28 cellular contexts compared by ENCODE assay signal in the genomic region with DNA sequence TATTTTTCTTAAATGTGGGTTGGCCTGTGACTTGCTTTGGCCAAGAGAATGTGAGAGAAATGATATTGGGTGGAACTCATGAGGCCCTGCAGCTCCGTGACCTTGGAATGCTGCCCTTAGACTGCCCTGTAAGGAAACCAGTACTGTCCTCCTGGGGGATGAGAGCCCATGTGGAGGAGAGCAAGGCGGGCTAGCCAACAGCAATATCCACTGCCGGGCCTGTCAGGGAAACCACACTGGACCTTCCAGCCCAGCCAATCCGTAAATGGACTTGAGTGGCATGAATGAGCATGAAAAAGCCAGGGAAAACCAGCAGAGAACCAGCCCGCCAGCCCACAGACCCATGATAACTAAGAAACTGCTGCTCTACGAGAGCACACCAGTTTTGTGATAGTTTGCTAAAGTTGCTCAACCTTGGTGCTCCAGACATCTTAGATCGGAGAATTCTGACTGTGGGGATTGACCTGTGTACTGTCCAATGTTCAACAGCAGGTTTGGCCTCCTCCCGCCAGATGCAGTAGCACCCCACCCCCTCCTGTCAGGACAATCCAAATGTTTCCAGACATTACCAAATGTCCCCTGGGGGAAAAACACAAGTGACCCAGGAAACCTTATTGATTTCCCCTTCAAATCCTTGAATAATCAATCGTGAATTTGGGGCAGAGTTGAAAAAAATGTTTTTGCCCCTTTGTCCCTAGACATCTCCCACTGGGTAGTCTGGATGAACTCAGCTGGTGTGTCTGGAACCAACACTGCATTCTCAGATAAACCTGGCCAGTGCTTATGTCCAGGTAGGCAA. TPM values are rescaled to one million over a fixed set of nuclear protein-coding genes. Genes with fewer than 3 reads are reported as not detected.
DNase-seq lines count a peak whose midpoint lies in the region; ATAC-seq, FAIRE-seq and TF ChIP-seq lines count a peak whose summit lies in the region.
"Had no signal": no experiment of that assay in that cellular context is flagged by ENCODE, and none has a peak within 500 bp of the region (broad histone marks: within the 10 kb centered on the region; RNA-seq: fewer than 3 reads in every experiment).

No MANE protein-coding gene starts in this region.

- peaks cover 19% of the 10 kb centered on the region for H3K4me1 Mint-ChIP-seq in endodermal cell

- H3K27me3 Mint-ChIP-seq in endodermal cell (ENCODE audit: insufficient read depth) = peaks cover 1% of the 10 kb centered on the region

- no peaks in the 10 kb centered on the region for H3K36me3 ChIP-seq in endodermal cell (ENCODE audit: control insufficient read depth, insufficient read depth, low read length)
- H3K36me3 ChIP-seq in right lobe of liver = no peaks in the 10 kb centered on the region
- H3K36me3 ChIP-seq in psoas muscle (ENCODE audit: insufficient read depth in 1 of 2, low read depth in 1 of 2) = peaks cover 0 to 30% of the 10 kb centered on the region in 2 donors
- no peaks in the 10 kb centered on the region for H3K36me3 ChIP-seq in small intestine (ENCODE audit: control insufficient read depth in 2 of 2, insufficient read depth in 2 of 2, low read length in 2 of 2)
- H3K36me3 ChIP-seq in hepatocyte (replicated peaks; ENCODE audit: insufficient read depth, low read depth) = no peaks in the 10 kb centered on the region
- H3K36me3 ChIP-seq: SJSA1 had no signal

- no peaks in the 10 kb centered on the region for H3K36me3 Mint-ChIP-seq in endodermal cell (ENCODE audit: low read depth)
- H3K36me3 Mint-ChIP-seq: CD8-positive, alpha-beta T cell had no signal

- H3K4me2 ChIP-seq in hepatocyte = no peak overlapping the region

- H3K4me3 Mint-ChIP-seq in endodermal cell = no peak overlapping the region
- H3K4me3 Mint-ChIP-seq: CD8-positive, alpha-beta T cell had no signal

- TF ChIP-seq CTCF in endodermal cell (conservative IDR thresholded peaks at IDR 0.05) = no peak
- TF ChIP-seq CTCF in right lobe of liver (IDR thresholded peaks at IDR 0.05) = peak in 1 of 4 donors; percentile 5
- TF ChIP-seq CTCF in psoas muscle (IDR thresholded peaks at IDR 0.05) = no peak
- no peak for TF ChIP-seq CTCF in hepatocyte (IDR thresholded peaks at IDR 0.05; ENCODE audit: poor library complexity)

- no peak for TF ChIP-seq POLR2A in right lobe of liver (IDR thresholded peaks at IDR 0.05)

- no peak overlapping the region for H3K27ac Mint-ChIP-seq in endodermal cell
- H3K27ac Mint-ChIP-seq: CD8-positive, alpha-beta T cell had no signal

- H3K4me1 ChIP-seq in endodermal cell (ENCODE audit: control insufficient read depth, insufficient read depth, low read length) (no peaks in the 10 kb centered on the region), right lobe of liver (peaks cover 0 to 27% (median 13%) of the 10 kb centered on the region in 4 donors), psoas muscle (peaks cover 11% of the 10 kb centered on the region), small intestine (ENCODE audit: control insufficient read depth in 2 of 2, insufficient read depth in 1 of 2, low read depth in 1 of 2, low read length in 1 of 2) (no peaks in the 10 kb centered on the region), hepatocyte (ENCODE audit: insufficient read depth) (peaks cover 3% of the 10 kb centered on the region)
- H3K4me1 ChIP-seq: Caco-2 had no signal

- H3K9me3 ChIP-seq in endodermal cell (ENCODE audit: control insufficient read depth, low read length) (peaks cover 9% of the 10 kb centered on the region), right lobe of liver (no peaks in the 10 kb centered on the region), psoas muscle (no peaks in the 10 kb centered on the region), small intestine (ENCODE audit: control insufficient read depth, low read depth) (no peaks in the 10 kb centered on the region), hepatocyte (ENCODE audit: low read depth) (no peaks in the 10 kb centered on the region)
- H3K9me3 ChIP-seq: Caco-2 had no signal

- no peak overlapping the region for H2AFZ ChIP-seq in hepatocyte

- no peak overlapping the region for H3K4me3 ChIP-seq in endodermal cell (ENCODE audit: low read length)
- no peak overlapping the region for H3K4me3 ChIP-seq in right lobe of liver
- no peak overlapping the region for H3K4me3 ChIP-seq in psoas muscle
- no peak overlapping the region for H3K4me3 ChIP-seq in small intestine (ENCODE audit: low read depth in 1 of 2, low read length in 2 of 2)
- no peak overlapping the region for H3K4me3 ChIP-seq in hepatocyte
- H3K4me3 ChIP-seq: SJSA1 had no signal

- H3K9ac ChIP-seq in endodermal cell (ENCODE audit: extremely low read depth, low read length, poor library complexity, severe bottlenecking) = no peak overlapping the region

- FAIRE-seq in HTR-8/SVneo (lab: Jason Lieb, UNC) (peak; percentile 13), small intestine (lab: Jason Lieb, UNC) (no peak)
- FAIRE-seq: GM12892, GM19239 had no signal

- H3K27ac ChIP-seq in endodermal cell (ENCODE audit: low read depth, low read length) (no peak overlapping the region), right lobe of liver (peak overlapping the region in 2 of 3 donors; percentile 32 to 69), psoas muscle (peak overlapping the region; percentile 65), small intestine (ENCODE audit: low read depth in 1 of 2, low read length in 1 of 2) (no peak overlapping the region), hepatocyte (no peak overlapping the region)
- H3K27ac ChIP-seq: SJSA1 had no signal

- no peaks in the 10 kb centered on the region for H3K27me3 ChIP-seq in endodermal cell (ENCODE audit: control insufficient read depth, insufficient read depth, low read length, poor library complexity, severe bottlenecking)
- no peaks in the 10 kb centered on the region for H3K27me3 ChIP-seq in right lobe of liver
- H3K27me3 ChIP-seq in psoas muscle (ENCODE audit: insufficient read depth in 3 of 3, low read length in 2 of 3) = no peaks in the 10 kb centered on the region
- H3K27me3 ChIP-seq in small intestine (ENCODE audit: control insufficient read depth in 2 of 2, insufficient read depth in 2 of 2, low read length in 2 of 2) = no peaks in the 10 kb centered on the region
- H3K27me3 ChIP-seq in hepatocyte = no peaks in the 10 kb centered on the region
- H3K27me3 ChIP-seq: SJSA1 had no signal

- no peaks in the 10 kb centered on the region for H4K20me1 ChIP-seq in hepatocyte (ENCODE audit: insufficient read depth, poor library complexity, severe bottlenecking)

- 89 to 90% methylated on average over 8 to 9 of the region's 9 CpGs for WGBS in endodermal cell (ENCODE audit: insufficient coverage in 1 of 2, insufficient read length in 1 of 2), 2 experiments
- WGBS in right lobe of liver (ENCODE audit: insufficient coverage, low coverage, low lambda C conversion rate, missing lambda C conversion rate) = 31% methylated on average over 6 of the region's 9 CpGs
- 83 to 92% (median 89%) methylated on average over 9 of the region's 9 CpGs for WGBS in psoas muscle, 3 donors
- 81 to 92% (median 84%) methylated on average over 9 of the region's 9 CpGs for WGBS in small intestine, 3 donors
- WGBS in hepatocyte (ENCODE audit: low lambda C conversion rate, missing lambda C conversion rate) = 91% methylated on average over 9 of the region's 9 CpGs

- DNase-seq in HTR-8/SVneo (ENCODE audit: insufficient read length, low spot score) = no peak
- DNase-seq in endodermal cell = peak; percentile 21
- peak; percentile 60 to 89 (median 79) for DNase-seq in right lobe of liver
- DNase-seq in psoas muscle = no peak
- DNase-seq in small intestine = no peak
- DNase-seq in posterior cingulate gyrus = no peak
- no peak for DNase-seq in hepatocyte (ENCODE audit: low spot score)
- DNase-seq: C1 segment of cervical spinal cord; Caco-2; CD8-positive, alpha-beta T cell; DMS153; DND-41; H7; KG1; MM.1S; NCI-H1048; NCI-H1417; NCI-H1694; NCI-H2029 treated with DMSO at 0.1 percent for 48 hours; NCI-H446 treated with DMSO at 0.1 percent for 48 hours; NCI-H526; NCI-H82; NK-92 treated with Interleukin-12 subunit alpha and Interleukin-12 subunit beta, amount 100 ng/mL, for 24 hours; Right ventricle myocardium superior; RPMI8226 had no signal

- ATAC-seq in right lobe of liver = peak; percentile 89 to 95 (median 91)
- no peak for ATAC-seq in psoas muscle
- ATAC-seq: CD8-positive, alpha-beta T cell had no signal

- intact Hi-C loops in right lobe of liver (cut with DNase I) = no loop called here
- intact Hi-C loops in psoas muscle (cut with DNase I) = no loop called here
- intact Hi-C loops in posterior cingulate gyrus (cut with DNase I) = no loop called here

- peaks cover 9% of the 10 kb centered on the region for H3K9me3 Mint-ChIP-seq in endodermal cell
- H3K9me3 Mint-ChIP-seq: CD8-positive, alpha-beta T cell had no signal

- no peaks in the 10 kb centered on the region for H3K79me2 ChIP-seq in hepatocyte

- H3K9me2 ChIP-seq in hepatocyte (replicated peaks; ENCODE audit: insufficient read depth) = no peaks in the 10 kb centered on the region

RNA-seq across cellular contexts. Expression of a gene that starts 27.2 kb away (rescaled TPM):
- total RNA-seq in endodermal cell = 1 to 10 TPM; 1.6 to 4.2 TPM
- polyA plus RNA-seq in endodermal cell (2013, experiment 1 of 2) = 7.4 TPM
- 7.8 TPM for polyA plus RNA-seq in endodermal cell (2013, experiment 2 of 2)
- 10 to 100 TPM in 3 of 6 experiments, 1 to 10 TPM in 2, under 1 TPM in 1; 0.66 to 27.9 (median 8.4) TPM for total RNA-seq in right lobe of liver
- 100 to 1,000 TPM in 1 of 4 donors, 10 to 100 TPM in 3; 53.8 to 108 (median 63.4) TPM for total RNA-seq in psoas muscle
- 10 to 100 TPM in 2 of 3 donors, 1 to 10 TPM in 1; 9.6 to 34.1 (median 22.0) TPM for polyA plus RNA-seq in psoas muscle
- under 1 TPM in 2 of 3 donors, not detected in 1; 0.07 to 0.27 TPM for polyA plus RNA-seq in small intestine
- 22.8 and 25.0 TPM in 2 replicates for total RNA-seq in hepatocyte
- 13.6 and 18.5 TPM in 2 replicates for polyA plus RNA-seq in hepatocyte

Comparison
In these comparisons a context has a peak if more than half of its experiments do, and no peak if none do; other contexts are left out.
1. DNase-seq: peak in endodermal cell (single experiment) and right lobe of liver (3 of 3); none in HTR-8/SVneo (single experiment), psoas muscle (0 of 2), small intestine (single experiment), posterior cingulate gyrus (0 of 10) and hepatocyte (single experiment).
2. H3K27ac ChIP-seq: peak in right lobe of liver (2 of 3) and psoas muscle (single experiment); none in endodermal cell (single experiment), small intestine (0 of 2) and hepatocyte (single experiment).
3. ATAC-seq: peak in right lobe of liver (4 of 4); none in psoas muscle (0 of 4).